In the genomic region with DNA sequence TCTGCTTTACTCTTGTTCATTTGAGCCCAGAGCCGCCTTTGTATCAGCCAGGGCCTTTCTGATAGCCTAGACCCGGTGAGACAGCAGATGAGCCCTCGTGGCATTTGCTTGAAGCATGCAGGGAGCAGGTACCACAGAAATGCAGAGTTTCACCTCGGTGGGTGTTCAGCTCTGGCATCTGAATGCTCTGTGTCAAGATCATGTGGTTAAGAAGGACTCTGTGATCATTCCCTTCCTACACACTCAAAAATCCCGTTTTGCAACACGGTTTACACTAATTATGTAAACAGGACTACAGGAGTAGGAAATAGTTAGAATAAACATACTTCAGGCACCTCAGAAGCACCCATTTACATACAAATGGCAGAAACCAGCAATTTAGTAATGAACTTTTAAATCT, we compare ENCODE assay signal across 20 cellular contexts.
DNase-seq lines count a peak whose midpoint lies in the region; ATAC-seq, FAIRE-seq and TF ChIP-seq lines count a peak whose summit lies in the region.
"Had no signal": no experiment of that assay in that cellular context is flagged by ENCODE, and none has a peak within 500 bp of the region (broad histone marks: within the 10 kb centered on the region; RNA-seq: fewer than 3 reads in every experiment).

No MANE protein-coding gene starts in this region.

- TF ChIP-seq POLR2A in HepG2 (IDR thresholded peaks at IDR 0.05; ENCODE audit: insufficient read depth in 1 of 2, low read depth in 2 of 2, low read length in 2 of 2): no peak

- peak overlapping the region; percentile 25 for H3K27ac Mint-ChIP-seq in CD8-positive, alpha-beta T cell
- H3K27ac Mint-ChIP-seq in astrocyte (ENCODE audit: unreplicated experiment): no peak overlapping the region
- H3K27ac Mint-ChIP-seq: memory B cell had no signal

- no TSS peak for BruUV-seq in HepG2 (replicated peaks; lab: Mats Ljungman, UMichigan)

- H3K27me3 Mint-ChIP-seq in CD8-positive, alpha-beta T cell (ENCODE audit: low read depth): no peaks in the 10 kb centered on the region
- H3K27me3 Mint-ChIP-seq in astrocyte (ENCODE audit: low read depth, unreplicated experiment): no peaks in the 10 kb centered on the region
- H3K27me3 Mint-ChIP-seq: natural killer cell treated with Interleukin-12 subunit alpha and Interleukin-12 subunit beta and Interleukin-15 and Interleukin-18, amount 100 ng/mL, for 72 hours had no signal

- no peak overlapping the region for H3K9ac ChIP-seq in astrocyte (ENCODE audit: low read length)
- H3K9ac ChIP-seq in HepG2 (ENCODE audit: insufficient read depth, low read depth, low read length): no peak overlapping the region
- no peak overlapping the region for H3K9ac ChIP-seq in smooth muscle cell (ENCODE audit: low read depth)

- no peak overlapping the region for H3K4me3 ChIP-seq in CD8-positive, alpha-beta T cell (ENCODE audit: low read depth, low read length)
- H3K4me3 ChIP-seq in astrocyte (ENCODE audit: insufficient read depth, low read depth, low read length) (no peak overlapping the region), HepG2 (replicated peaks in 1 of 3; ENCODE audit: insufficient read depth in 1 of 3, low read depth in 2 of 3, low read length in 3 of 3) (no peak overlapping the region), smooth muscle cell (no peak overlapping the region), H7 (ENCODE audit: insufficient read depth, low read depth, low read length) (no peak overlapping the region)
- H3K4me3 ChIP-seq: pancreas had no signal

- H3K4me3 Mint-ChIP-seq in CD8-positive, alpha-beta T cell: no peak overlapping the region
- H3K4me3 Mint-ChIP-seq in astrocyte (ENCODE audit: unreplicated experiment): no peak overlapping the region
- H3K4me3 Mint-ChIP-seq: memory B cell; natural killer cell treated with Interleukin-12 subunit alpha and Interleukin-12 subunit beta and Interleukin-15 and Interleukin-18, amount 100 ng/mL, for 72 hours had no signal

- no peak for TF ChIP-seq EP300 in HepG2 (IDR thresholded peaks at IDR 0.05; ENCODE audit: low read depth in 2 of 2, low read length in 2 of 2)
- no peak for TF ChIP-seq EP300 in HepG2 (CRISPR knock-in tag; IDR thresholded peaks at IDR 0.05; ENCODE audit: borderline replicate concordance)

- peaks cover 27% of the 10 kb centered on the region for H3K4me1 ChIP-seq in CD8-positive, alpha-beta T cell (ENCODE audit: insufficient read depth, low read length)
- H3K4me1 ChIP-seq in astrocyte (ENCODE audit: insufficient read depth, low read length) (peaks cover 10% of the 10 kb centered on the region), HepG2 (ENCODE audit: insufficient read depth, low read length) (no peaks in the 10 kb centered on the region), smooth muscle cell (ENCODE audit: low read depth) (no peaks in the 10 kb centered on the region)
- H3K4me1 ChIP-seq: pancreas had no signal

- H3K36me3 Mint-ChIP-seq in CD8-positive, alpha-beta T cell: peaks cover 51% of the 10 kb centered on the region
- peaks cover 26% of the 10 kb centered on the region for H3K36me3 Mint-ChIP-seq in astrocyte (ENCODE audit: low read depth, unreplicated experiment)
- H3K36me3 Mint-ChIP-seq: natural killer cell treated with Interleukin-12 subunit alpha and Interleukin-12 subunit beta and Interleukin-15 and Interleukin-18, amount 100 ng/mL, for 72 hours had no signal

- H3K9me3 Mint-ChIP-seq in CD8-positive, alpha-beta T cell: no peaks in the 10 kb centered on the region
- no peaks in the 10 kb centered on the region for H3K9me3 Mint-ChIP-seq in astrocyte (ENCODE audit: unreplicated experiment)
- H3K9me3 Mint-ChIP-seq: memory B cell; natural killer cell treated with Interleukin-12 subunit alpha and Interleukin-12 subunit beta and Interleukin-15 and Interleukin-18, amount 100 ng/mL, for 72 hours had no signal

- H3K36me3 ChIP-seq in CD8-positive, alpha-beta T cell (ENCODE audit: insufficient read depth, low read length): no peaks in the 10 kb centered on the region
- H3K36me3 ChIP-seq in astrocyte (ENCODE audit: insufficient read depth, low read length) (no peaks in the 10 kb centered on the region), HepG2 (replicated peaks in 1 of 2; ENCODE audit: control insufficient read depth in 1 of 2, insufficient read depth in 2 of 2, low read length in 2 of 2) (peaks cover 22 to 83% of the 10 kb centered on the region in 2 experiments; a peak in 4 of 5 replicates), smooth muscle cell (ENCODE audit: low read depth) (no peaks in the 10 kb centered on the region), H7 (replicated peaks; ENCODE audit: control insufficient read depth, insufficient read depth, low read length) (no peaks in the 10 kb centered on the region; the same call in 1 of the 2 replicates)

- in situ Hi-C loops in HepG2 (cut with HindIII; ENCODE audit: extremely low pct_ligation_motif_present, low pct_unique_long_range_greater_than_20kb): loop anchor here (10.0 kb wide), 1 partner anchor 989 kb away; no protein-coding TSS in a partner anchor

- no peak for TF ChIP-seq RAD21 in HepG2 (CRISPR knock-in tag; IDR thresholded peaks at IDR 0.05)

- FAIRE-seq in astrocyte (lab: Jason Lieb, UNC) (no peak), HepG2 (lab: Jason Lieb, UNC) (no peak)
- FAIRE-seq: pancreas, small intestine, TTC549 had no signal

- H3K27ac ChIP-seq in CD8-positive, alpha-beta T cell (ENCODE audit: low read depth, low read length): no peak overlapping the region
- no peak overlapping the region for H3K27ac ChIP-seq in astrocyte (ENCODE audit: low read depth, low read length)
- H3K27ac ChIP-seq in HepG2 (ENCODE audit: extremely low read length, insufficient read depth, low read length): no peak overlapping the region
- peak overlapping the region; percentile 62 for H3K27ac ChIP-seq in smooth muscle cell (ENCODE audit: low read depth)
- H3K27ac ChIP-seq: pancreas had no signal

- H3K4me1 Mint-ChIP-seq in CD8-positive, alpha-beta T cell (ENCODE audit: low read depth): peaks cover 45% of the 10 kb centered on the region
- H3K4me1 Mint-ChIP-seq in astrocyte (ENCODE audit: low read depth, unreplicated experiment): peaks cover 22% of the 10 kb centered on the region

- 85% methylated on average over 5 of the region's 6 CpGs for WGBS in HepG2 (ENCODE audit: low lambda C conversion rate)
- WGBS in smooth muscle cell (ENCODE audit: low lambda C conversion rate): 37% methylated on average over 6 of the region's 6 CpGs

- TF ChIP-seq CTCF in CD8-positive, alpha-beta T cell (IDR thresholded peaks at IDR 0.05): no peak
- TF ChIP-seq CTCF in astrocyte (IDR thresholded peaks at IDR 0.05; ENCODE audit: insufficient read depth, low read depth, low read length) (no peak), HepG2 (CRISPR knock-in tag; IDR thresholded peaks at IDR 0.05) (no peak), smooth muscle cell (IDR thresholded peaks at IDR 0.05; ENCODE audit: borderline replicate concordance, insufficient read depth, poor library complexity, severe bottlenecking) (no peak)

- no peaks in the 10 kb centered on the region for H3K27me3 ChIP-seq in CD8-positive, alpha-beta T cell (ENCODE audit: insufficient read depth, low read length)
- H3K27me3 ChIP-seq in astrocyte (ENCODE audit: insufficient read depth, low read length): no peaks in the 10 kb centered on the region
- H3K27me3 ChIP-seq in HepG2 (ENCODE audit: control insufficient read depth in 1 of 2, insufficient read depth in 2 of 2, low read length in 2 of 2): no peaks in the 10 kb centered on the region
- no peaks in the 10 kb centered on the region for H3K27me3 ChIP-seq in smooth muscle cell (ENCODE audit: low read depth)
- no peaks in the 10 kb centered on the region for H3K27me3 ChIP-seq in H7 (ENCODE audit: control insufficient read depth, insufficient read depth, low read length)
- H3K27me3 ChIP-seq: pancreas had no signal

- no peak for ATAC-seq in CD8-positive, alpha-beta T cell
- no peak for ATAC-seq in HepG2
- no peak for ATAC-seq in GM21786 (IDR thresholded peaks at IDR 0.05; ENCODE audit: unreplicated experiment)
- ATAC-seq: natural killer cell treated with Interleukin-12 subunit alpha and Interleukin-12 subunit beta and Interleukin-15 and Interleukin-18, amount 100 ng/mL, for 72 hours; pancreas had no signal

- no peaks in the 10 kb centered on the region for H3F3A ChIP-seq in smooth muscle cell (ENCODE audit: low read depth)

- H2AFZ ChIP-seq in astrocyte (ENCODE audit: low read depth, low read length) (no peak overlapping the region), HepG2 (ENCODE audit: low read length) (no peak overlapping the region), smooth muscle cell (ENCODE audit: low read depth) (no peak overlapping the region)

- H3K9me3 ChIP-seq in CD8-positive, alpha-beta T cell (ENCODE audit: low read length): no peaks in the 10 kb centered on the region
- H3K9me3 ChIP-seq in astrocyte (ENCODE audit: insufficient read depth, low read depth, low read length) (no peaks in the 10 kb centered on the region), HepG2 (ENCODE audit: low read length) (no peaks in the 10 kb centered on the region), smooth muscle cell (replicated peaks; ENCODE audit: low read depth) (no peaks in the 10 kb centered on the region)
- H3K9me3 ChIP-seq: pancreas had no signal

- H3K79me2 ChIP-seq in astrocyte (ENCODE audit: insufficient read depth, low read length) (no peaks in the 10 kb centered on the region), HepG2 (ENCODE audit: insufficient read depth, low read length) (no peaks in the 10 kb centered on the region), smooth muscle cell (ENCODE audit: low read depth) (no peaks in the 10 kb centered on the region)

- intact Hi-C loops in CD8-positive, alpha-beta T cell (cut with DNase I, micrococcal nuclease): no loop called here
- intact Hi-C loops in HepG2 (cut with micrococcal nuclease; ENCODE audit: unreplicated experiment): no loop called here

- H4K20me1 ChIP-seq in astrocyte (ENCODE audit: insufficient read depth, low read length) (peaks cover 2% of the 10 kb centered on the region), HepG2 (ENCODE audit: insufficient read depth, low read length) (0 out of 2 replicates have a peak, but pooled peaks cover 3% of the 10 kb centered on the region), smooth muscle cell (ENCODE audit: low read depth) (no peaks in the 10 kb centered on the region)

- POLR2A ChIA-PET in CD8-positive, alpha-beta T cell (lab: Charles Lee): no interaction called here
- POLR2A ChIA-PET in HepG2 (lab: Yijun Ruan, JAX): no interaction called here

- no peak overlapping the region for H3K4me2 ChIP-seq in astrocyte (ENCODE audit: low read length)
- no peak overlapping the region for H3K4me2 ChIP-seq in HepG2 (ENCODE audit: low read depth, low read length)
- H3K4me2 ChIP-seq in smooth muscle cell: peak overlapping the region; percentile 15

- no peak for DNase-seq in CD8-positive, alpha-beta T cell
- peak; percentile 56 for DNase-seq in astrocyte (ENCODE audit: low read depth)
- no peak for DNase-seq in HepG2 (ENCODE audit: low spot score)
- DNase-seq in smooth muscle cell (lab: John Stamatoyannopoulos, UW; ENCODE audit: unreplicated experiment): no peak
- DNase-seq in H7: no peak
- DNase-seq in 8988T: no peak
- DNase-seq in cerebellar cortex (ENCODE audit: low spot score): no peak
- DNase-seq: activated CD4-positive, alpha-beta T cell treated with anti-CD3 and anti-CD28 coated beads for 48 hours; activated CD8-positive, alpha-beta memory T cell treated with anti-CD3 and anti-CD28 coated beads, Interleukin-2, amount 50 U/mL, for 4 hours; activated effector memory CD4-positive, alpha-beta T cell treated with Interleukin-2 at 50 U/mL for 16 hours; central memory CD4-positive, alpha-beta T cell; NCI-H1105; NCI-H69; pancreas; small intestine; stimulated activated CD4-positive, alpha-beta T cell treated with anti-CD3 and anti-CD28 coated beads, Interleukin-4, amount 100 ng/mL, for 24 hours had no signal

- CTCF ChIA-PET in CD8-positive, alpha-beta T cell (lab: Charles Lee): interaction anchor here (1.5 to 6.3 kb wide), 4 partner anchors 76 to 106 kb away, joined by 5 to 182 read pairs (median 14); no protein-coding TSS in a partner anchor
- CTCF ChIA-PET in HepG2 (lab: Yijun Ruan, JAX; ENCODE audit: low intra/inter-chr PET ratio, low total read pairs): interaction anchor here (1.5 kb wide), 1 partner anchor 92 kb away, joined by 4 read pairs; no protein-coding TSS in a partner anchor
